ENCODE assay signal across 8 cellular contexts in the genomic region with DNA sequence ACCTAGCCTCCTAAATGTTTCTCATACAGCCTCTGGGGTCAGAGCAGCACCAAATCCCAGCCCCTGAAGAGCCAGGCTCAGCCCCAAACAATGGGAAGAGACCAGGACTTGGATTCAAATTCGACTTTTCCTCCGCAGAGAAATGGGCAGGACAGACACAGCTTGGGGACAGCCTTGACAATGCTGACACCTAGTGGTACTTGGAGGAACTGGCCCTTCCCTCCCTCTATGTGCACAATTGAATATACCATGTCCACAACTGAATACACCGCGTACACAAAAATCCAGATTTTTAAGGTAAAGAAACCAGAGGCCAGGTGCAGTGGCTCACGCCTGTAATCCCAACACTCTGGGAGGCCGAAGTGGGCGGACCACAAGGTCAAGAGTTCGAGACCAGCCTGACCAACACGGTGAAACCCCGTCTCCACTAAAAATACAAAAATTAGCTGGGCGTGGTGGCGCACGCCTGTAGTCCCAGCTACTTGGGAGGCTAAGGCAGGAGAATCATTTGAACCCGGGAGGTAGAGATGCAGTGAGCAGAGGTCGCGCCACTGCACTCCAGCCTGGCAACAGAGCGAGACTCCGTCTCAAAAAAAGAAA. TPM values are rescaled to one million over a fixed set of nuclear protein-coding genes. Genes with fewer than 3 reads are reported as not detected.
DNase-seq lines count a peak whose midpoint lies in the region; ATAC-seq and TF ChIP-seq lines count a peak whose summit lies in the region.
"Not testable (repeated sequence)": the region's sequence is repeated elsewhere in the genome, so short reads cannot be mapped to it uniquely, and the experiment has no call there.

No MANE protein-coding gene starts in this region.

- H3K9me3 Mint-ChIP-seq in Caco-2 (ENCODE audit: unreplicated experiment); neural progenitor cell; stimulated activated memory B cell treated with anti-CD40 and anti-IgM and Interleukin-4, amounts not matched to agents 10 μg/mL and 1 μg/mL and 100 μg/mL, for 72 hours: not testable (repeated sequence)

- BruUV-seq in Caco-2 (replicated peaks; lab: Mats Ljungman, UMichigan), result not testable (repeated sequence)

- CTCF ChIA-PET in Caco-2 (lab: Charles Lee), result interaction anchor here (0.5 to 2.3 kb wide), 6 partner anchors 10 to 554 kb away, joined by 3 to 6 read pairs (median 4); a partner anchor contains a TSS

- H3K27ac ChIP-seq in VCaP, neural progenitor cell: not testable (repeated sequence)

- ATAC-seq in stimulated activated memory B cell treated with anti-CD40 and anti-IgM and Interleukin-4, amounts not matched to agents 10 μg/mL and 1 μg/mL and 100 μg/mL, for 72 hours, result peak; percentile 77

- not testable (repeated sequence) for H3K27me3 Mint-ChIP-seq in Caco-2 (ENCODE audit: insufficient read depth, unreplicated experiment)
- H3K27me3 Mint-ChIP-seq in neural progenitor cell (ENCODE audit: insufficient read depth, low read depth), result peaks cover 18% of the 10 kb centered on the region
- peaks cover 26% of the 10 kb centered on the region for H3K27me3 Mint-ChIP-seq in stimulated activated memory B cell treated with anti-CD40 and anti-IgM and Interleukin-4, amounts not matched to agents 10 μg/mL and 1 μg/mL and 100 μg/mL, for 72 hours

- not testable (repeated sequence) for H2AFZ ChIP-seq in neural progenitor cell (replicated peaks)

- H3K36me3 ChIP-seq in Caco-2 (ENCODE audit: control insufficient read depth, insufficient read depth, low read length); neural progenitor cell: not testable (repeated sequence)

- POLR2A ChIA-PET in Caco-2 (lab: Charles Lee), result not testable (repeated sequence)

- H3K4me1 ChIP-seq in Caco-2, neural progenitor cell: not testable (repeated sequence)

- not testable (repeated sequence) for H3F3A ChIP-seq in neural progenitor cell (ENCODE audit: low read depth)

- not testable (repeated sequence) for H3K9me3 ChIP-seq in Caco-2; neural progenitor cell (ENCODE audit: low read depth)

- H3K79me2 ChIP-seq in neural progenitor cell (ENCODE audit: low read depth), result not testable (repeated sequence)

- H3K27me3 ChIP-seq in Caco-2 (replicated peaks; ENCODE audit: control insufficient read depth, insufficient read depth, low read length); neural progenitor cell: not testable (repeated sequence)

- DNase-seq in Caco-2, result peak in 1 of 2 experiments; percentile 74
- DNase-seq in HS-27A (ENCODE audit: low read depth), result peak; percentile 23
- peak; percentile 53 for DNase-seq in NCI-H460 (ENCODE audit: extremely low read depth, low read depth)
- DNase-seq in amygdala (lab: John Stamatoyannopoulos, UW), result peak in 33 of 56 donors; percentile 13 to 91 (median 46)
- DNase-seq in glomerular endothelial cell (ENCODE audit: extremely low read depth, low read depth, low spot score), result peak; percentile 33
- DNase-seq in neural progenitor cell (ENCODE audit: low spot score), result peak; percentile 82

- TF ChIP-seq CTCF in Caco-2 (IDR thresholded peaks at IDR 0.05; ENCODE audit: insufficient read depth in 1 of 2, low read depth in 1 of 2, low read length in 1 of 2, severe bottlenecking in 1 of 2, unreplicated experiment in 1 of 2) (peak; percentile 89 to 91), VCaP (conservative IDR thresholded peaks at IDR 0.05) (peak; percentile 95), neural progenitor cell (IDR thresholded peaks at IDR 0.05) (peak; percentile 98)

- not testable (repeated sequence) for H4K20me1 ChIP-seq in neural progenitor cell (ENCODE audit: low read depth)

- H3K36me3 Mint-ChIP-seq in Caco-2 (ENCODE audit: insufficient read depth, unreplicated experiment); neural progenitor cell; stimulated activated memory B cell treated with anti-CD40 and anti-IgM and Interleukin-4, amounts not matched to agents 10 μg/mL and 1 μg/mL and 100 μg/mL, for 72 hours: not testable (repeated sequence)

- not testable (repeated sequence) for H3K9ac ChIP-seq in neural progenitor cell

- not testable (repeated sequence) for H3K4me3 Mint-ChIP-seq in Caco-2 (ENCODE audit: unreplicated experiment); neural progenitor cell; stimulated activated memory B cell treated with anti-CD40 and anti-IgM and Interleukin-4, amounts not matched to agents 10 μg/mL and 1 μg/mL and 100 μg/mL, for 72 hours

- H3K27ac Mint-ChIP-seq in Caco-2 (ENCODE audit: unreplicated experiment); neural progenitor cell; stimulated activated memory B cell treated with anti-CD40 and anti-IgM and Interleukin-4, amounts not matched to agents 10 μg/mL and 1 μg/mL and 100 μg/mL, for 72 hours: not testable (repeated sequence)

- H3K4me1 Mint-ChIP-seq in Caco-2 (ENCODE audit: low read depth, unreplicated experiment); neural progenitor cell: not testable (repeated sequence)
- H3K4me1 Mint-ChIP-seq in stimulated activated memory B cell treated with anti-CD40 and anti-IgM and Interleukin-4, amounts not matched to agents 10 μg/mL and 1 μg/mL and 100 μg/mL, for 72 hours, result peaks cover 12% of the 10 kb centered on the region

- not testable (repeated sequence) for H3K4me3 ChIP-seq in Caco-2 (ENCODE audit: low read depth, low read length); neural progenitor cell

- not testable (repeated sequence) for H3K4me2 ChIP-seq in neural progenitor cell

- intact Hi-C loops in Caco-2 (cut with micrococcal nuclease; ENCODE audit: unreplicated experiment), result loop anchor here (1.0 to 10.0 kb wide), 4 partner anchors 68 to 356 kb away; a partner anchor contains a TSS

RNA-seq across cellular contexts. Expression of a gene that starts 11.7 kb away (rescaled TPM):
- 78.5 and 79.8 TPM in 2 replicates for total RNA-seq in Caco-2 (2022)
- 0.35 and 0.50 TPM in 2 replicates for total RNA-seq in NCI-H460 (2014; rRNA removed; shearing (Covaris generic))
- polyA plus RNA-seq in NCI-H460 (2014; cell fraction: nucleus; rRNA removed), result 0.51 and 2.9 TPM in 2 replicates
- 0.12 and 0.92 TPM in 2 replicates for total RNA-seq in glomerular endothelial cell
- total RNA-seq in neural progenitor cell (ENCODE audit: low replicate concordance), result 0.56 and 7.3 TPM in 2 replicates

RNA-seq across cellular contexts. Expression of a gene that starts 12.2 kb away (rescaled TPM):
- total RNA-seq in Caco-2 (2022) (21.2 and 22.6 TPM in 2 replicates), glomerular endothelial cell (12.4 and 15.2 TPM in 2 replicates), neural progenitor cell (ENCODE audit: low replicate concordance) (5.3 and 18.2 TPM in 2 replicates)
- 8.2 and 9.1 TPM in 2 replicates for total RNA-seq in NCI-H460 (2014; rRNA removed; shearing (Covaris generic))
- polyA plus RNA-seq in NCI-H460 (2014; cell fraction: nucleus; rRNA removed), result 63.1 and 66.8 TPM in 2 replicates

RNA-seq across cellular contexts. Expression of a gene that starts 21.5 kb away (rescaled TPM):
- 9.1 and 9.7 TPM in 2 replicates for total RNA-seq in Caco-2 (2022)
- 6.8 and 10.4 TPM in 2 replicates for total RNA-seq in NCI-H460 (2014; rRNA removed; shearing (Covaris generic))
- 4.5 and 6.1 TPM in 2 replicates for polyA plus RNA-seq in NCI-H460 (2014; cell fraction: nucleus; rRNA removed)
- total RNA-seq in glomerular endothelial cell, result 9.0 and 12.4 TPM in 2 replicates
- total RNA-seq in neural progenitor cell (ENCODE audit: low replicate concordance), result 1.2 and 1.7 TPM in 2 replicates

RNA-seq across cellular contexts. Expression of a gene that starts 38.4 kb away (rescaled TPM):
- total RNA-seq in Caco-2 (2022) (45.2 and 49.9 TPM in 2 replicates), glomerular endothelial cell (30.0 and 35.1 TPM in 2 replicates), neural progenitor cell (ENCODE audit: low replicate concordance) (108 and 164 TPM in 2 replicates)
- 49.5 and 51.2 TPM in 2 replicates for total RNA-seq in NCI-H460 (2014; rRNA removed; shearing (Covaris generic))
- 61.0 and 93.8 TPM in 2 replicates for polyA plus RNA-seq in NCI-H460 (2014; cell fraction: nucleus; rRNA removed)

RNA-seq across cellular contexts. Expression of a gene that starts 49.0 kb away (rescaled TPM):
- total RNA-seq in Caco-2 (2022), result 0.05 TPM in 1 of 2 replicates, not detected in the other
- 0.02 and 0.03 TPM in 2 replicates for total RNA-seq in NCI-H460 (2014; rRNA removed; shearing (Covaris generic))
- not detected in 2 replicates for polyA plus RNA-seq in NCI-H460 (2014; cell fraction: nucleus; rRNA removed)
- total RNA-seq in glomerular endothelial cell, result 0.29 and 0.68 TPM in 2 replicates
- total RNA-seq in neural progenitor cell (ENCODE audit: low replicate concordance), result 27.1 and 31.3 TPM in 2 replicates
